ENCODE assay signal across 11 cellular contexts in the genomic region with DNA sequence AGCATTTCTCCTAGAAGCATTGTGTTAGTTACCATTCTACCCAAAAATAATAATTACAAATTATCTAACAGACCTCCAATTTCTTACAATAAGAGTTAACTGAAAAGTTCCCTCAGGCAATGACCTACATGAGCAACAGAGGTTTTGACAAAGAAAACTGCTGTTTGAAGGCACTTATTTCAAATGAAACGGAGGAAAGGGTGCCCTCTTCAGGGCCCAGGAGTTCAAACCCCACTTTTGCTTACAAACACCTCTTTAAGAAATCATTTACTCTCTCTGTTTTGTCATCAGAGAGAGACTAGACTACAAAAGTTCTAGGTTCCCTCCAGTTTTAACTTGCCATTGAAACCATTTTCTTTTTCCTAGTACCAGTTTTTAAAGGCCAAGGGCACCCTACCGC. TPM values are rescaled to one million over a fixed set of nuclear protein-coding genes. Genes with fewer than 3 reads are reported as not detected.
DNase-seq lines count a peak whose midpoint lies in the region; ATAC-seq, FAIRE-seq and TF ChIP-seq lines count a peak whose summit lies in the region.
"Had no signal": no experiment of that assay in that cellular context is flagged by ENCODE, and none has a peak within 500 bp of the region (broad histone marks: within the 10 kb centered on the region; RNA-seq: fewer than 3 reads in every experiment).

No MANE protein-coding gene starts in this region.

- intact Hi-C loops in K562 (cut with micrococcal nuclease) (loop anchor here (2.0 to 5.0 kb wide), 3 partner anchors 46 to 290 kb away; no protein-coding TSS in a partner anchor), pancreas (cut with DNase I) (no loop called here)

- WGBS in K562 (ENCODE audit: insufficient coverage, low coverage, missing lambda C conversion rate), result 42% methylated on average over 2 of the region's 2 CpGs
- 70% methylated on average over 2 of the region's 2 CpGs for WGBS in pancreas, 2 donors

- peaks cover 10 to 29% of the 10 kb centered on the region in 2 experiments for H3K4me1 ChIP-seq in K562 (replicated peaks in 1 of 2; ENCODE audit: control insufficient read depth in 2 of 2, insufficient read depth in 2 of 2, low read length in 2 of 2)
- peaks cover 0 to 6% (median under 1%) of the 10 kb centered on the region in 3 donors for H3K4me1 ChIP-seq in pancreas
- H3K4me1 ChIP-seq: colonic mucosa had no signal

- BruUV-seq in K562 (replicated peaks; lab: Mats Ljungman, UMichigan), result no TSS peak

- no peak overlapping the region for H3K9ac ChIP-seq in K562 (ENCODE audit: insufficient read depth in 1 of 2, low read depth in 2 of 2, low read length in 2 of 2)

- H3K9me3 ChIP-seq in K562 (replicated peaks; ENCODE audit: control insufficient read depth, insufficient read depth, low read depth, low read length) (no peaks in the 10 kb centered on the region), pancreas (no peaks in the 10 kb centered on the region)
- H3K9me3 ChIP-seq: colonic mucosa, mucosa of descending colon, uterus had no signal

- in situ Hi-C loops in K562 (cut with MboI), result no loop called here

- DNase-seq in ELF-1 (ENCODE audit: low read depth, low spot score) (peak; percentile 31), LNCaP clone FGC (ENCODE audit: low read depth) (no peak), K562 (ENCODE audit: extremely low read depth in 1 of 4, low spot score in 3 of 4) (peak in 1 of 4 experiments; percentile 41), left kidney (ENCODE audit: low read depth, low spot score) (peak; percentile 30), NOMO-1 treated with dmso at 0.1 percent for 144 hours (lab: John Stamatoyannopoulos, UW; ENCODE audit: unreplicated experiment) (no peak), pancreas (no peak)

- FAIRE-seq in K562 (lab: Jason Lieb, UNC) (no peak), pancreas (lab: Jason Lieb, UNC) (no peak)

- H3K4me2 ChIP-seq in K562 (ENCODE audit: insufficient read depth, low read length), result no peak overlapping the region

- CTCF ChIA-PET in K562 (lab: Yijun Ruan, JAX; ENCODE audit: low intra/inter-chr PET ratio), result interaction anchor here (1.5 to 2.4 kb wide), 5 partner anchors 8 to 168 kb away, joined by 5 to 11 read pairs (median 6); a partner anchor contains a TSS

- H3K79me2 ChIP-seq in K562 (ENCODE audit: control insufficient read depth, insufficient read depth, low read length), result peaks cover 66% of the 10 kb centered on the region

- H3K36me3 ChIP-seq in K562 (ENCODE audit: control insufficient read depth, insufficient read depth, low read length), result peaks cover 22% of the 10 kb centered on the region
- H3K36me3 ChIP-seq in pancreas, result no peaks in the 10 kb centered on the region
- H3K36me3 ChIP-seq: uterus had no signal

- TF ChIP-seq RAD21 in K562 (CRISPR knock-in tag; conservative IDR thresholded peaks at IDR 0.05 in 1 of 2, IDR thresholded peaks at IDR 0.05 in 1 of 2), result peak in 1 of 2 experiments; percentile 25; a peak in 1 of 4 replicates

- H3K4me3 ChIP-seq in LNCaP clone FGC (ENCODE audit: low read depth, low read length), result no peak overlapping the region
- no peak overlapping the region for H3K4me3 ChIP-seq in K562
- no peak overlapping the region for H3K4me3 ChIP-seq in pancreas
- H3K4me3 ChIP-seq: colonic mucosa, mucosa of descending colon, uterus had no signal

- H4K20me1 ChIP-seq in K562 (replicated peaks; ENCODE audit: control insufficient read depth, insufficient read depth, low read length), result peaks cover 22% of the 10 kb centered on the region

- no peak for TF ChIP-seq POLR2A in K562 (conservative IDR thresholded peaks at IDR 0.05)

- TF ChIP-seq CTCF in LNCaP clone FGC (IDR thresholded peaks at IDR 0.05; ENCODE audit: control insufficient read depth, extremely low read depth, insufficient read depth) (peak; percentile 17; the same call in 1 of the 2 replicates), K562 (IDR thresholded peaks at IDR 0.05 in 2 of 3, conservative IDR thresholded peaks at IDR 0.05 in 1 of 3; ENCODE audit: insufficient read depth in 2 of 3, low read depth in 1 of 3, low read length in 3 of 3) (peak in 2 of 3 experiments; percentile 27 to 37; a peak in 3 of 6 replicates), pancreas (IDR thresholded peaks at IDR 0.05) (no peak)

- TF ChIP-seq EP300 in K562 (IDR thresholded peaks at IDR 0.05; ENCODE audit: low read length), result no peak

- peak; percentile 30; the same call in 2 of the 3 replicates for ATAC-seq in K562
- ATAC-seq in GM21447 (IDR thresholded peaks at IDR 0.05; ENCODE audit: unreplicated experiment), result no peak
- ATAC-seq in pancreas, result no peak
- no peak for ATAC-seq in GM18511 (IDR thresholded peaks at IDR 0.05; ENCODE audit: unreplicated experiment)

- H2AFZ ChIP-seq in K562 (ENCODE audit: low read depth, low read length), result no peak overlapping the region

- peak overlapping the region; percentile 22; the same call in 1 of the 3 replicates for H3K27ac ChIP-seq in K562 (ENCODE audit: extremely low read depth, low read depth, low read length)
- no peak overlapping the region for H3K27ac ChIP-seq in pancreas
- H3K27ac ChIP-seq: colonic mucosa, uterus had no signal

- H3K9me1 ChIP-seq in K562 (ENCODE audit: control insufficient read depth, insufficient read depth, low read length), result peaks cover 8% of the 10 kb centered on the region

- POLR2A ChIA-PET in K562 (lab: Yijun Ruan, JAX), result interaction anchor here (1.1 kb wide), 1 partner anchor 14 kb away, joined by 3 read pairs; no protein-coding TSS in a partner anchor

- no peaks in the 10 kb centered on the region; a peak in 1 of 5 replicates for H3K27me3 ChIP-seq in K562 (ENCODE audit: control insufficient read depth in 2 of 2, insufficient read depth in 2 of 2, low read length in 2 of 2)
- H3K27me3 ChIP-seq in pancreas, result no peaks in the 10 kb centered on the region
- H3K27me3 ChIP-seq: colonic mucosa, uterus had no signal

TF ChIP-seq in K562, 482 proteins besides CTCF, POLR2A, EP300 and RAD21 (continues in another document):
- TF ChIP-seq, protein P1, sequence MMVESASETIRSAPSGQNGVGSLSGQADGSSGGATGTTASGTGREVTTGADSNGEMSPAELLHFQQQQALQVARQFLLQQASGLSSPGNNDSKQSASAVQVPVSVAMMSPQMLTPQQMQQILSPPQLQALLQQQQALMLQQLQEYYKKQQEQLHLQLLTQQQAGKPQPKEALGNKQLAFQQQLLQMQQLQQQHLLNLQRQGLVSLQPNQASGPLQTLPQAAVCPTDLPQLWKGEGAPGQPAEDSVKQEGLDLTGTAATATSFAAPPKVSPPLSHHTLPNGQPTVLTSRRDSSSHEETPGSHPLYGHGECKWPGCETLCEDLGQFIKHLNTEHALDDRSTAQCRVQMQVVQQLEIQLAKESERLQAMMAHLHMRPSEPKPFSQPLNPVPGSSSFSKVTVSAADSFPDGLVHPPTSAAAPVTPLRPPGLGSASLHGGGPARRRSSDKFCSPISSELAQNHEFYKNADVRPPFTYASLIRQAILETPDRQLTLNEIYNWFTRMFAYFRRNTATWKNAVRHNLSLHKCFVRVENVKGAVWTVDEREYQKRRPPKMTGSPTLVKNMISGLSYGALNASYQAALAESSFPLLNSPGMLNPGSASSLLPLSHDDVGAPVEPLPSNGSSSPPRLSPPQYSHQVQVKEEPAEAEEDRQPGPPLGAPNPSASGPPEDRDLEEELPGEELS (CRISPR knock-in tag; IDR thresholded peaks at IDR 0.05; ENCODE audit: borderline replicate concordance), result no peak
- TF ChIP-seq HSF4 (CRISPR knock-in tag; IDR thresholded peaks at IDR 0.05; ENCODE audit: borderline replicate concordance), result no peak
- TF ChIP-seq, protein P2, sequence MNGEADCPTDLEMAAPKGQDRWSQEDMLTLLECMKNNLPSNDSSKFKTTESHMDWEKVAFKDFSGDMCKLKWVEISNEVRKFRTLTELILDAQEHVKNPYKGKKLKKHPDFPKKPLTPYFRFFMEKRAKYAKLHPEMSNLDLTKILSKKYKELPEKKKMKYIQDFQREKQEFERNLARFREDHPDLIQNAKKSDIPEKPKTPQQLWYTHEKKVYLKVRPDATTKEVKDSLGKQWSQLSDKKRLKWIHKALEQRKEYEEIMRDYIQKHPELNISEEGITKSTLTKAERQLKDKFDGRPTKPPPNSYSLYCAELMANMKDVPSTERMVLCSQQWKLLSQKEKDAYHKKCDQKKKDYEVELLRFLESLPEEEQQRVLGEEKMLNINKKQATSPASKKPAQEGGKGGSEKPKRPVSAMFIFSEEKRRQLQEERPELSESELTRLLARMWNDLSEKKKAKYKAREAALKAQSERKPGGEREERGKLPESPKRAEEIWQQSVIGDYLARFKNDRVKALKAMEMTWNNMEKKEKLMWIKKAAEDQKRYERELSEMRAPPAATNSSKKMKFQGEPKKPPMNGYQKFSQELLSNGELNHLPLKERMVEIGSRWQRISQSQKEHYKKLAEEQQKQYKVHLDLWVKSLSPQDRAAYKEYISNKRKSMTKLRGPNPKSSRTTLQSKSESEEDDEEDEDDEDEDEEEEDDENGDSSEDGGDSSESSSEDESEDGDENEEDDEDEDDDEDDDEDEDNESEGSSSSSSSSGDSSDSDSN (IDR thresholded peaks at IDR 0.05; ENCODE audit: borderline replicate concordance in 1 of 2, low read depth in 2 of 2, low read length in 2 of 2), result no peak

RNA-seq across cellular contexts. Expression of a gene that starts 56.7 kb away (rescaled TPM):
- 101 and 115 TPM in 2 replicates for total RNA-seq in K562 (2011; cell fraction: chromatin; rRNA removed; ENCODE audit: low replicate concordance)
- total RNA-seq in K562 (2011; cell fraction: nucleolus; rRNA removed), result 57.9 and 61.2 TPM in 2 replicates
- 63.4 and 66.6 TPM in 2 replicates for total RNA-seq in K562 (2011; cell fraction: nucleoplasm; rRNA removed)
- total RNA-seq in K562 (2014; rRNA removed) (20.4 and 21.0 TPM in 2 replicates), K562 (2014; rRNA removed; fragmentation: Illumina TruSeq; extraction: Trizol) (10.1 and 13.4 TPM in 2 replicates), K562 (2015; rRNA removed; fragmentation: Illumina TruSeq; extraction: Trizol) (13.0 and 13.1 TPM in 2 replicates), K562 (2021) (24.5 and 27.9 TPM in 2 replicates), pancreas (10 to 100 TPM; 10.2 to 18.7 (median 12.4) TPM)
- polyA plus RNA-seq in K562 (2011; rRNA removed) (6.6 and 9.8 TPM in 2 replicates), K562 (2014; fragmentation: Illumina TruSeq; extraction: Trizol) (12.5 and 13.0 TPM in 2 replicates), K562 (2014; fragmentation: Nextera tagmentation; extraction: Ambion mirVana) (under 1 TPM; 0.15 to 0.39 TPM), K562 (2014; rRNA removed) (8.9 and 9.9 TPM in 2 replicates), pancreas (1 to 10 TPM; 6.8 to 8.2 TPM)
- polyA plus RNA-seq in K562 (2011; cell fraction: cytosol; rRNA removed), result 8.8 and 11.9 TPM in 2 replicates
- 19.4 and 22.2 TPM in 2 replicates for polyA plus RNA-seq in K562 (2011; cell fraction: nucleus; rRNA removed)
- polyA plus RNA-seq in K562 (2012), result 16.0 and 22.2 TPM in 2 replicates
- polyA minus RNA-seq in K562 (2011; rRNA and poly(A)+ RNA removed), result 26.5 and 28.3 TPM in 2 replicates
- polyA minus RNA-seq in K562 (2011; cell fraction: cytosol; rRNA and poly(A)+ RNA removed), result 20.2 and 25.0 TPM in 2 replicates
- 28.8 and 48.7 TPM in 2 replicates for polyA minus RNA-seq in K562 (2011; cell fraction: nucleus; rRNA and poly(A)+ RNA removed)

Comparison
In these comparisons a context has a peak if more than half of its experiments do, and no peak if none do; other contexts are left out.
1. DNase-seq: peak in ELF-1 (single experiment) and left kidney (single experiment); none in LNCaP clone FGC (single experiment), NOMO-1 treated with dmso at 0.1 percent for 144 hours (single experiment) and pancreas (0 of 6).
2. CTCF ChIP-seq: peak in LNCaP clone FGC (single experiment) and K562 (2 of 3); none in pancreas (0 of 4).